ENCODE assay signal across 14 cellular contexts in the genomic region with DNA sequence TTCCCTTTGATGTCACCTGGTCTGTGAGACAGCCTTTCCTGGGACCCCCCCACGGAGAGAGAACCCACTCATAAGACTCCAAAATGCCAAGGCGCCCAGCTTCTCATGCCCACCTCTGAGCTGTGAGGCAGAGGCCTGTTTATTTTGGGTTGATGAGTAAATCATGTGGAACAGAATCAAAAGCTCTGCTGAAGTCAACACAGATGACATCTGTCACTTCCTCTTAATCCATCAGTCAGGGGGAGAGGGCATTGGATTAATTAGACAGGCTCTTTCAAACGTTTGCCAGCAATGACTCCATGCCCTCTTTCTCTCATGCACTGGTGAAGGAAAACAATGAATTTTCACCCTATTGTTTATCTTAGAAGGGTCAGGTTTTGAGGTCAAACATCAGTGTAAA.
DNase-seq lines count a peak whose midpoint lies in the region; TF ChIP-seq lines count a peak whose summit lies in the region.
"Had no signal": no experiment of that assay in that cellular context is flagged by ENCODE, and none has a peak within 500 bp of the region (broad histone marks: within the 10 kb centered on the region; RNA-seq: fewer than 3 reads in every experiment).

No MANE protein-coding gene starts in this region.

- no peak overlapping the region for H3K4me3 ChIP-seq in retinal pigment epithelial cell (ENCODE audit: low read length)
- H3K4me3 ChIP-seq: uterus had no signal

- TF ChIP-seq CTCF in retinal pigment epithelial cell (conservative IDR thresholded peaks at IDR 0.05; ENCODE audit: low read depth, low read length) = no peak

- DNase-seq in DMS79 treated with DMSO at 0.1 percent for 48 hours (lab: John Stamatoyannopoulos, UW) (peak; percentile 85), NCI-H345 (lab: John Stamatoyannopoulos, UW) (peak; percentile 42), dermis blood vessel endothelial cell (peak; percentile 51), retinal pigment epithelial cell (ENCODE audit: low read depth) (peak; percentile 44), HPDE6-E6E7 (ENCODE audit: extremely low spot score) (no peak), NCI-H128 (lab: John Stamatoyannopoulos, UW; ENCODE audit: unreplicated experiment) (no peak)
- no peak for DNase-seq in activated effector memory CD4-positive, alpha-beta T cell treated with anti-CD3 and anti-CD28 coated beads, Interleukin-2, amount 50 U/mL, for 16 hours
- DNase-seq: activated CD4-positive, alpha-beta T cell treated with anti-CD3 and anti-CD28 coated beads for 4 hours; activated naive CD8-positive, alpha-beta T cell treated with anti-CD3 and anti-CD28 coated beads, Interleukin-2, amount 50 U/mL, for 24 hours; activated T-cell treated with anti-CD3 and anti-CD28 coated beads, Interleukin-2, amount 50 U/mL, for 24 hours; CD8-positive, alpha-beta T cell; NCI-H1105 treated with DMSO at 0.1 percent for 48 hours; stimulated activated naive B cell treated with anti-CD40 and anti-IgM and Interleukin-4, amounts not matched to agents 10 μg/mL and 1 μg/mL and 100 μg/mL, for 72 hours; uterus had no signal

Comparison
In these comparisons a context has a peak if more than half of its experiments do, and no peak if none do; other contexts are left out.
1. DNase-seq: peak in DMS79 treated with DMSO at 0.1 percent for 48 hours (single experiment), NCI-H345 (single experiment), dermis blood vessel endothelial cell (single experiment) and retinal pigment epithelial cell (single experiment); none in HPDE6-E6E7 (single experiment), activated effector memory CD4-positive, alpha-beta T cell treated with anti-CD3 and anti-CD28 coated beads, Interleukin-2, amount 50 U/mL, for 16 hours (single experiment) and NCI-H128 (single experiment).